22 cellular contexts compared by ENCODE assay signal in genomic region chr2:3110555-3110954, GRCh38.
"Had no signal": no experiment of that assay in that cellular context is flagged by ENCODE, and none has a peak within 500 bp of the region (broad histone marks: within the 10 kb centered on the region; RNA-seq: fewer than 3 reads in every experiment).

No MANE protein-coding gene starts in this region.

- H3K27ac Mint-ChIP-seq: naive thymus-derived CD4-positive, alpha-beta T cell; nephron progenitor cell; stimulated activated memory B cell treated with anti-CD40 and anti-IgM and Interleukin-4, amounts not matched to agents 10 μg/mL and 1 μg/mL and 100 μg/mL, for 72 hours; stimulated activated naive CD8-positive, alpha-beta T cell treated with anti-CD3 and anti-CD28 coated beads, Interleukin-15, Interleukin-2, amounts not matched to agents 100 ng/mL and 50 ng/mL, for 24 hours had no signal

- DNase-seq: dermis blood vessel endothelial cell; foreskin melanocyte; hippocampal formation; left colon; left ventricle myocardium superior; mesenchymal stem cell; naive thymus-derived CD4-positive, alpha-beta T cell; nephron progenitor cell; retina; stimulated activated CD4-positive, alpha-beta T cell treated with anti-CD3 and anti-CD28 coated beads, Interleukin-15, amount 100 ng/mL, for 24 hours; stimulated activated CD4-positive, alpha-beta T cell treated with anti-CD3 and anti-CD28 coated beads, Interleukin-1b, Interleukin-23, amount 100 ng/mL, for 48 hours; stimulated activated CD4-positive, alpha-beta T cell treated with anti-CD3 and anti-CD28 coated beads, Interleukin-4, amount 100 ng/mL, for 24 hours had no signal

- H3K27ac ChIP-seq: heart left ventricle, neutrophil, psoas muscle, spleen, tibial nerve had no signal

- FAIRE-seq: colon had no signal

- H3K9me3 Mint-ChIP-seq: nephron progenitor cell; stimulated activated memory B cell treated with anti-CD40 and anti-IgM and Interleukin-4, amounts not matched to agents 10 μg/mL and 1 μg/mL and 100 μg/mL, for 72 hours had no signal

- H3K27me3 Mint-ChIP-seq: naive thymus-derived CD4-positive, alpha-beta T cell; stimulated activated memory B cell treated with anti-CD40 and anti-IgM and Interleukin-4, amounts not matched to agents 10 μg/mL and 1 μg/mL and 100 μg/mL, for 72 hours; stimulated activated naive CD8-positive, alpha-beta T cell treated with anti-CD3 and anti-CD28 coated beads, Interleukin-15, Interleukin-2, amounts not matched to agents 100 ng/mL and 50 ng/mL, for 24 hours had no signal

- H3K27me3 ChIP-seq: heart left ventricle, spleen, tibial nerve had no signal

- H3K4me1 ChIP-seq: heart left ventricle, psoas muscle, spleen, tibial nerve had no signal

- H3K9me3 ChIP-seq: heart left ventricle, neutrophil, psoas muscle, spleen, tibial nerve had no signal

- H3K4me3 ChIP-seq: heart left ventricle, lung, psoas muscle, spleen, tibial nerve had no signal

- H3K36me3 Mint-ChIP-seq: stimulated activated memory B cell treated with anti-CD40 and anti-IgM and Interleukin-4, amounts not matched to agents 10 μg/mL and 1 μg/mL and 100 μg/mL, for 72 hours had no signal

- H3K4me1 Mint-ChIP-seq: naive thymus-derived CD4-positive, alpha-beta T cell; stimulated activated memory B cell treated with anti-CD40 and anti-IgM and Interleukin-4, amounts not matched to agents 10 μg/mL and 1 μg/mL and 100 μg/mL, for 72 hours had no signal

- H3K4me3 Mint-ChIP-seq: naive thymus-derived CD4-positive, alpha-beta T cell; nephron progenitor cell; stimulated activated memory B cell treated with anti-CD40 and anti-IgM and Interleukin-4, amounts not matched to agents 10 μg/mL and 1 μg/mL and 100 μg/mL, for 72 hours; stimulated activated naive CD8-positive, alpha-beta T cell treated with anti-CD3 and anti-CD28 coated beads, Interleukin-15, Interleukin-2, amounts not matched to agents 100 ng/mL and 50 ng/mL, for 24 hours had no signal

- H3K36me3 ChIP-seq: heart left ventricle, neutrophil, spleen, tibial nerve had no signal

- ATAC-seq: heart left ventricle; left colon; left ventricle myocardium superior; naive thymus-derived CD4-positive, alpha-beta T cell; psoas muscle; sciatic nerve; stimulated activated memory B cell treated with anti-CD40 and anti-IgM and Interleukin-4, amounts not matched to agents 10 μg/mL and 1 μg/mL and 100 μg/mL, for 72 hours had no signal
